ENCODE assay signal across 22 cellular contexts in the genomic region with DNA sequence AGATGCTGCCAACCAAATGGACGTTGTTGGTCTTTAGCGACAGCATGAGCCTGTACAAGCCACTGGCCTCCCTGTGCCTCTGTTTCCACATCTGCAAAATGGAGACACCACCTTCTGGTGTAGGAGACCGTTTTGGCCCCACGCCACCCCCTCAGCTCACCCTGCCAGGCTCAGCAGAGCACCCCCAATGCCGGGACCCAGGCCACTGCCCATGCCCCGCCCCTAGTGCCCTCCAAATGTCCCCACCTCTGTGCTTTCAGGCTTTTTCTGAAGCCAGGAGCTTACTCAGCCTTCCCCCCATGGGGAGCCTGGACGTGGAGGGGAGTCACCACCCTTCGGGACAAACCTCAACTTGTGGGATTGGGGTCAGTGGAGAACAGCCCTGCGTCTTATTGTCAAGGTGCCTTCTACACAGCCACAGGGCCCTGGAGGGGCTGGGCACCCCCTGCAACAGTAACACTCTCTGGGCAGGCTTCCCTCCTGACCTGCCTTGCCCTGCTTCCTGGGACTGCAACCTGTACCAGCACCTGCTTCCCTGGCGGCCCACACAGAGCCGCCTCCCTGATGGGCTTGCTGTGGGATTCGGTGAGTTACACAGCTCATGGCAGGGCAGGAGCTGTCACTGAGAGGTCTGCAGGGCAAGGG.
"Had no signal": no experiment of that assay in that cellular context is flagged by ENCODE, and none has a peak within 500 bp of the region (broad histone marks: within the 10 kb centered on the region; RNA-seq: fewer than 3 reads in every experiment).

No MANE protein-coding gene starts in this region.

- H3K9me3 ChIP-seq: colonic mucosa, heart left ventricle, thyroid gland had no signal

- H2AFZ ChIP-seq: neural progenitor cell had no signal

- FAIRE-seq: islet of Langerhans, TTC549 had no signal

- H3K4me1 ChIP-seq: colonic mucosa, neural progenitor cell, thyroid gland had no signal

- H3K27ac Mint-ChIP-seq: activated CD8-positive, alpha-beta T cell treated with anti-CD3 and anti-CD28 coated beads, Interleukin-2, amount 10 ng/mL, durations not matched to agents 7 days and 5 days; activated naive CD4-positive, alpha-beta T cell treated with anti-CD3 and anti-CD28 coated beads, Interleukin-2, amount 50 U/mL, for 24 hours; endodermal cell; memory B cell; neural progenitor cell; progenitor cell of endocrine pancreas had no signal

- H3K36me3 Mint-ChIP-seq: activated naive CD4-positive, alpha-beta T cell treated with anti-CD3 and anti-CD28 coated beads, Interleukin-2, amount 50 U/mL, for 24 hours; memory B cell; neural progenitor cell had no signal

- ATAC-seq: activated CD8-positive, alpha-beta T cell treated with anti-CD3 and anti-CD28 coated beads, Interleukin-2, amount 10 ng/mL, durations not matched to agents 7 days and 5 days; heart left ventricle; left cardiac atrium; stimulated activated naive CD8-positive, alpha-beta T cell treated with anti-CD3 and anti-CD28 coated beads, Interleukin-15, Interleukin-2, amounts not matched to agents 100 U/mL and 50 U/mL, for 24 hours had no signal

- H3K27ac ChIP-seq: colonic mucosa, heart left ventricle, neural progenitor cell, thyroid gland had no signal

- H3K4me3 Mint-ChIP-seq: activated CD8-positive, alpha-beta T cell treated with anti-CD3 and anti-CD28 coated beads, Interleukin-2, amount 10 ng/mL, durations not matched to agents 7 days and 5 days; activated naive CD4-positive, alpha-beta T cell treated with anti-CD3 and anti-CD28 coated beads, Interleukin-2, amount 50 U/mL, for 24 hours; endodermal cell; memory B cell; neural progenitor cell had no signal

- H3K9me3 Mint-ChIP-seq: activated naive CD4-positive, alpha-beta T cell treated with anti-CD3 and anti-CD28 coated beads, Interleukin-2, amount 50 U/mL, for 24 hours; memory B cell had no signal

- H3K27me3 ChIP-seq: brain microvascular endothelial cell, colonic mucosa, heart left ventricle, neural progenitor cell, thyroid gland had no signal

- H3K9ac ChIP-seq: neural progenitor cell had no signal

- H3K4me1 Mint-ChIP-seq: activated naive CD4-positive, alpha-beta T cell treated with anti-CD3 and anti-CD28 coated beads, Interleukin-2, amount 50 U/mL, for 24 hours; endodermal cell; memory B cell had no signal

- H3K4me3 ChIP-seq: colonic mucosa, heart left ventricle, neural progenitor cell, thyroid gland had no signal

- H3K4me2 ChIP-seq: neural progenitor cell had no signal

- H3K36me3 ChIP-seq: brain microvascular endothelial cell, colonic mucosa, heart left ventricle, neural progenitor cell, thyroid gland had no signal

- DNase-seq: activated CD4-positive, alpha-beta T cell treated with anti-CD3 and anti-CD28 coated beads for 1 hour; activated CD4-positive, alpha-beta T cell treated with anti-CD3 and anti-CD28 coated beads, Interleukin-2, amount 50 U/mL, for 1 hour; activated CD8-positive, alpha-beta T cell treated with anti-CD3 and anti-CD28 coated beads, Interleukin-2, amount 10 ng/mL, durations not matched to agents 7 days and 5 days; activated gamma-delta T cell treated with Interleukin-2 at 50 U/mL for 16 hours; aorta; brain microvascular endothelial cell; central memory CD4-positive, alpha-beta T cell; colonic mucosa; endodermal cell; heart left ventricle; left cardiac atrium; retina; stimulated activated CD4-positive, alpha-beta T cell treated with anti-CD3 and anti-CD28 coated beads, Interleukin-4, amount 100 ng/mL, for 24 hours; stimulated activated naive CD8-positive, alpha-beta T cell treated with anti-CD3 and anti-CD28 coated beads, Interleukin-15, Interleukin-2, amounts not matched to agents 100 U/mL and 50 U/mL, for 24 hours; T-helper 1 cell; thyroid gland had no signal
